1 cellular context compared by ENCODE assay signal in the genomic region with DNA sequence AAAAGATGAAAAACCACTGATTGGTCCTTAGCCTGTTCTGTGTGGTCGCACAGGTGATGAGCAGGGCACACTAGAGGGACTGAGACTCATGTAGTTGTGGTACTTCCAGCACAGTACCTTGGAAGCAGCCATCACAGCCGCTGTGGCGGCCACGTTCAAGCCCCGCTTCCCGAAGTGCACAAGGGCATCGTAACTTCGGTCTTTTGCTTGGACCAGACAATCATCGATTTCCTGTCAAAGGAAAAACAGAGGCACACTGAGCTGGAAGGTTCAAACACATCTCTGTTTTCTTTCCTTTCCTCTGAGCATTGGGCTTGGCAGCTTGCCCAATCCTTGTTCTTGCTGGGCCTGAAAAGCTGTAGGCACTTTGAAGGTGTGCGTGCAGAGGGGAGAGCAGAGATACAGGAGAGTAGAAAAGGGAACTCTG.
TF ChIP-seq lines count a peak whose summit lies in the region.

No MANE protein-coding gene starts in this region.

TF ChIP-seq in HepG2, 621 proteins besides CTCF, POLR2A, EP300 and RAD21 (continued from another document and continues in another):
- TF ChIP-seq JDP2 (CRISPR knock-in tag; IDR thresholded peaks at IDR 0.05; ENCODE audit: borderline replicate concordance): no peak
- TF ChIP-seq SAP130 (CRISPR knock-in tag; IDR thresholded peaks at IDR 0.05; ENCODE audit: low read depth): peak; percentile 69; the same call in 1 of the 2 replicates
- TF ChIP-seq ZNF567 (CRISPR knock-in tag; IDR thresholded peaks at IDR 0.05; ENCODE audit: borderline replicate concordance): no peak
- TF ChIP-seq, protein P1, sequence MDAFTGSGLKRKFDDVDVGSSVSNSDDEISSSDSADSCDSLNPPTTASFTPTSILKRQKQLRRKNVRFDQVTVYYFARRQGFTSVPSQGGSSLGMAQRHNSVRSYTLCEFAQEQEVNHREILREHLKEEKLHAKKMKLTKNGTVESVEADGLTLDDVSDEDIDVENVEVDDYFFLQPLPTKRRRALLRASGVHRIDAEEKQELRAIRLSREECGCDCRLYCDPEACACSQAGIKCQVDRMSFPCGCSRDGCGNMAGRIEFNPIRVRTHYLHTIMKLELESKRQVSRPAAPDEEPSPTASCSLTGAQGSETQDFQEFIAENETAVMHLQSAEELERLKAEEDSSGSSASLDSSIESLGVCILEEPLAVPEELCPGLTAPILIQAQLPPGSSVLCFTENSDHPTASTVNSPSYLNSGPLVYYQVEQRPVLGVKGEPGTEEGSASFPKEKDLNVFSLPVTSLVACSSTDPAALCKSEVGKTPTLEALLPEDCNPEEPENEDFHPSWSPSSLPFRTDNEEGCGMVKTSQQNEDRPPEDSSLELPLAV (CRISPR knock-in tag; conservative IDR thresholded peaks at IDR 0.05; ENCODE audit: low read depth): no peak
- TF ChIP-seq FOXK1 (CRISPR knock-in tag; IDR thresholded peaks at IDR 0.05; ENCODE audit: borderline replicate concordance, low read depth): peak; percentile 70; the same call in 1 of the 2 replicates
- TF ChIP-seq, protein P2, sequence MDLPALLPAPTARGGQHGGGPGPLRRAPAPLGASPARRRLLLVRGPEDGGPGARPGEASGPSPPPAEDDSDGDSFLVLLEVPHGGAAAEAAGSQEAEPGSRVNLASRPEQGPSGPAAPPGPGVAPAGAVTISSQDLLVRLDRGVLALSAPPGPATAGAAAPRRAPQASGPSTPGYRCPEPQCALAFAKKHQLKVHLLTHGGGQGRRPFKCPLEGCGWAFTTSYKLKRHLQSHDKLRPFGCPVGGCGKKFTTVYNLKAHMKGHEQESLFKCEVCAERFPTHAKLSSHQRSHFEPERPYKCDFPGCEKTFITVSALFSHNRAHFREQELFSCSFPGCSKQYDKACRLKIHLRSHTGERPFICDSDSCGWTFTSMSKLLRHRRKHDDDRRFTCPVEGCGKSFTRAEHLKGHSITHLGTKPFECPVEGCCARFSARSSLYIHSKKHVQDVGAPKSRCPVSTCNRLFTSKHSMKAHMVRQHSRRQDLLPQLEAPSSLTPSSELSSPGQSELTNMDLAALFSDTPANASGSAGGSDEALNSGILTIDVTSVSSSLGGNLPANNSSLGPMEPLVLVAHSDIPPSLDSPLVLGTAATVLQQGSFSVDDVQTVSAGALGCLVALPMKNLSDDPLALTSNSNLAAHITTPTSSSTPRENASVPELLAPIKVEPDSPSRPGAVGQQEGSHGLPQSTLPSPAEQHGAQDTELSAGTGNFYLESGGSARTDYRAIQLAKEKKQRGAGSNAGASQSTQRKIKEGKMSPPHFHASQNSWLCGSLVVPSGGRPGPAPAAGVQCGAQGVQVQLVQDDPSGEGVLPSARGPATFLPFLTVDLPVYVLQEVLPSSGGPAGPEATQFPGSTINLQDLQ (CRISPR knock-in tag; IDR thresholded peaks at IDR 0.05): no peak
- TF ChIP-seq ZSCAN20 (CRISPR knock-in tag; IDR thresholded peaks at IDR 0.05; ENCODE audit: borderline replicate concordance): no peak
- TF ChIP-seq, protein P3, sequence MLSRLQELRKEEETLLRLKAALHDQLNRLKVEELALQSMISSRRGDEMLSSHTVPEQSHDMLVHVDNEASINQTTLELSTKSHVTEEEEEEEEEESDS (CRISPR knock-in tag; IDR thresholded peaks at IDR 0.05; ENCODE audit: borderline replicate concordance): no peak
- TF ChIP-seq ZNF180 (CRISPR knock-in tag; IDR thresholded peaks at IDR 0.05; ENCODE audit: borderline replicate concordance, low read depth): no peak
- TF ChIP-seq POLR2AphosphoS2 (IDR thresholded peaks at IDR 0.05; ENCODE audit: low read depth, low read length): no peak
- TF ChIP-seq CHD2 (IDR thresholded peaks at IDR 0.05; ENCODE audit: low read depth, low read length): no peak
- TF ChIP-seq RORA (CRISPR knock-in tag; IDR thresholded peaks at IDR 0.05): no peak
- peak; percentile 57; the same call in 1 of the 2 replicates for TF ChIP-seq ZNF746 (CRISPR knock-in tag; IDR thresholded peaks at IDR 0.05)
- no peak for TF ChIP-seq ZNF326 (CRISPR knock-in tag; IDR thresholded peaks at IDR 0.05; ENCODE audit: borderline replicate concordance)
- TF ChIP-seq ZNF17 (CRISPR knock-in tag; IDR thresholded peaks at IDR 0.05): no peak
- TF ChIP-seq PHF5A (CRISPR knock-in tag; IDR thresholded peaks at IDR 0.05; ENCODE audit: low read depth, unreplicated experiment): no peak
- no peak for TF ChIP-seq SSRP1 (CRISPR knock-in tag; IDR thresholded peaks at IDR 0.05)
- TF ChIP-seq RXRA (CRISPR knock-in tag; IDR thresholded peaks at IDR 0.05): peak; percentile 61; the same call in 1 of the 2 replicates
- TF ChIP-seq YEATS2 (CRISPR knock-in tag; IDR thresholded peaks at IDR 0.05; ENCODE audit: borderline replicate concordance): peak; percentile 18; the same call in 1 of the 2 replicates
- no peak for TF ChIP-seq ZNF225 (CRISPR knock-in tag; IDR thresholded peaks at IDR 0.05)
- no peak for TF ChIP-seq KAT7 (CRISPR knock-in tag; IDR thresholded peaks at IDR 0.05; ENCODE audit: borderline replicate concordance)
- TF ChIP-seq, protein P4, sequence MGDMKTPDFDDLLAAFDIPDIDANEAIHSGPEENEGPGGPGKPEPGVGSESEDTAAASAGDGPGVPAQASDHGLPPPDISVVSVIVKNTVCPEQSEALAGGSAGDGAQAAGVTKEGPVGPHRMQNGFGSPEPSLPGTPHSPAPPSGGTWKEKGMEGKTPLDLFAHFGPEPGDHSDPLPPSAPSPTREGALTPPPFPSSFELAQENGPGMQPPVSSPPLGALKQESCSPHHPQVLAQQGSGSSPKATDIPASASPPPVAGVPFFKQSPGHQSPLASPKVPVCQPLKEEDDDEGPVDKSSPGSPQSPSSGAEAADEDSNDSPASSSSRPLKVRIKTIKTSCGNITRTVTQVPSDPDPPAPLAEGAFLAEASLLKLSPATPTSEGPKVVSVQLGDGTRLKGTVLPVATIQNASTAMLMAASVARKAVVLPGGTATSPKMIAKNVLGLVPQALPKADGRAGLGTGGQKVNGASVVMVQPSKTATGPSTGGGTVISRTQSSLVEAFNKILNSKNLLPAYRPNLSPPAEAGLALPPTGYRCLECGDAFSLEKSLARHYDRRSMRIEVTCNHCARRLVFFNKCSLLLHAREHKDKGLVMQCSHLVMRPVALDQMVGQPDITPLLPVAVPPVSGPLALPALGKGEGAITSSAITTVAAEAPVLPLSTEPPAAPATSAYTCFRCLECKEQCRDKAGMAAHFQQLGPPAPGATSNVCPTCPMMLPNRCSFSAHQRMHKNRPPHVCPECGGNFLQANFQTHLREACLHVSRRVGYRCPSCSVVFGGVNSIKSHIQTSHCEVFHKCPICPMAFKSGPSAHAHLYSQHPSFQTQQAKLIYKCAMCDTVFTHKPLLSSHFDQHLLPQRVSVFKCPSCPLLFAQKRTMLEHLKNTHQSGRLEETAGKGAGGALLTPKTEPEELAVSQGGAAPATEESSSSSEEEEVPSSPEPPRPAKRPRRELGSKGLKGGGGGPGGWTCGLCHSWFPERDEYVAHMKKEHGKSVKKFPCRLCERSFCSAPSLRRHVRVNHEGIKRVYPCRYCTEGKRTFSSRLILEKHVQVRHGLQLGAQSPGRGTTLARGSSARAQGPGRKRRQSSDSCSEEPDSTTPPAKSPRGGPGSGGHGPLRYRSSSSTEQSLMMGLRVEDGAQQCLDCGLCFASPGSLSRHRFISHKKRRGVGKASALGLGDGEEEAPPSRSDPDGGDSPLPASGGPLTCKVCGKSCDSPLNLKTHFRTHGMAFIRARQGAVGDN (CRISPR knock-in tag; IDR thresholded peaks at IDR 0.05): peak; percentile 66
- no peak for TF ChIP-seq HCFC1 (IDR thresholded peaks at IDR 0.05; ENCODE audit: low read depth, low read length)
- TF ChIP-seq, protein P5, sequence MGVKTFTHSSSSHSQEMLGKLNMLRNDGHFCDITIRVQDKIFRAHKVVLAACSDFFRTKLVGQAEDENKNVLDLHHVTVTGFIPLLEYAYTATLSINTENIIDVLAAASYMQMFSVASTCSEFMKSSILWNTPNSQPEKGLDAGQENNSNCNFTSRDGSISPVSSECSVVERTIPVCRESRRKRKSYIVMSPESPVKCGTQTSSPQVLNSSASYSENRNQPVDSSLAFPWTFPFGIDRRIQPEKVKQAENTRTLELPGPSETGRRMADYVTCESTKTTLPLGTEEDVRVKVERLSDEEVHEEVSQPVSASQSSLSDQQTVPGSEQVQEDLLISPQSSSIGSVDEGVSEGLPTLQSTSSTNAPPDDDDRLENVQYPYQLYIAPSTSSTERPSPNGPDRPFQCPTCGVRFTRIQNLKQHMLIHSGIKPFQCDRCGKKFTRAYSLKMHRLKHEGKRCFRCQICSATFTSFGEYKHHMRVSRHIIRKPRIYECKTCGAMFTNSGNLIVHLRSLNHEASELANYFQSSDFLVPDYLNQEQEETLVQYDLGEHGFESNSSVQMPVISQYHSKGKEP (CRISPR knock-in tag; IDR thresholded peaks at IDR 0.05): no peak
- TF ChIP-seq, protein P6, sequence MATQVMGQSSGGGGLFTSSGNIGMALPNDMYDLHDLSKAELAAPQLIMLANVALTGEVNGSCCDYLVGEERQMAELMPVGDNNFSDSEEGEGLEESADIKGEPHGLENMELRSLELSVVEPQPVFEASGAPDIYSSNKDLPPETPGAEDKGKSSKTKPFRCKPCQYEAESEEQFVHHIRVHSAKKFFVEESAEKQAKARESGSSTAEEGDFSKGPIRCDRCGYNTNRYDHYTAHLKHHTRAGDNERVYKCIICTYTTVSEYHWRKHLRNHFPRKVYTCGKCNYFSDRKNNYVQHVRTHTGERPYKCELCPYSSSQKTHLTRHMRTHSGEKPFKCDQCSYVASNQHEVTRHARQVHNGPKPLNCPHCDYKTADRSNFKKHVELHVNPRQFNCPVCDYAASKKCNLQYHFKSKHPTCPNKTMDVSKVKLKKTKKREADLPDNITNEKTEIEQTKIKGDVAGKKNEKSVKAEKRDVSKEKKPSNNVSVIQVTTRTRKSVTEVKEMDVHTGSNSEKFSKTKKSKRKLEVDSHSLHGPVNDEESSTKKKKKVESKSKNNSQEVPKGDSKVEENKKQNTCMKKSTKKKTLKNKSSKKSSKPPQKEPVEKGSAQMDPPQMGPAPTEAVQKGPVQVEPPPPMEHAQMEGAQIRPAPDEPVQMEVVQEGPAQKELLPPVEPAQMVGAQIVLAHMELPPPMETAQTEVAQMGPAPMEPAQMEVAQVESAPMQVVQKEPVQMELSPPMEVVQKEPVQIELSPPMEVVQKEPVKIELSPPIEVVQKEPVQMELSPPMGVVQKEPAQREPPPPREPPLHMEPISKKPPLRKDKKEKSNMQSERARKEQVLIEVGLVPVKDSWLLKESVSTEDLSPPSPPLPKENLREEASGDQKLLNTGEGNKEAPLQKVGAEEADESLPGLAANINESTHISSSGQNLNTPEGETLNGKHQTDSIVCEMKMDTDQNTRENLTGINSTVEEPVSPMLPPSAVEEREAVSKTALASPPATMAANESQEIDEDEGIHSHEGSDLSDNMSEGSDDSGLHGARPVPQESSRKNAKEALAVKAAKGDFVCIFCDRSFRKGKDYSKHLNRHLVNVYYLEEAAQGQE (IDR thresholded peaks at IDR 0.05; ENCODE audit: borderline replicate concordance in 1 of 2, low read depth in 1 of 2, low read length in 2 of 2): no peak
- peak; percentile 51; the same call in 1 of the 2 replicates for TF ChIP-seq PPARG (CRISPR knock-in tag; conservative IDR thresholded peaks at IDR 0.05)
- TF ChIP-seq RARG (CRISPR knock-in tag; IDR thresholded peaks at IDR 0.05; ENCODE audit: low read depth): no peak
- TF ChIP-seq, protein P7, sequence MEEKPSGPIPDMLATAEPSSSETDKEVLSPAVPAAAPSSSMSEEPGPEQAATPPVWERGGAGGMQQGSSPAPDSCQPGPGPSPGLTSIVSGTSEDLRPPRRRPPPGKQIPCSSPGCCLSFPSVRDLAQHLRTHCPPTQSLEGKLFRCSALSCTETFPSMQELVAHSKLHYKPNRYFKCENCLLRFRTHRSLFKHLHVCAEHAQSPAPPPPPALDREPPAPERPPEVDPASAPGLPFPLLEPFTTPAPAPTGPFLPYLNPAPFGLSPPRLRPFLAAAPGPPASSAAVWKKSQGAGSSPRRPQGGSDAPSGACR (CRISPR knock-in tag; IDR thresholded peaks at IDR 0.05): no peak
- TF ChIP-seq, protein P8, sequence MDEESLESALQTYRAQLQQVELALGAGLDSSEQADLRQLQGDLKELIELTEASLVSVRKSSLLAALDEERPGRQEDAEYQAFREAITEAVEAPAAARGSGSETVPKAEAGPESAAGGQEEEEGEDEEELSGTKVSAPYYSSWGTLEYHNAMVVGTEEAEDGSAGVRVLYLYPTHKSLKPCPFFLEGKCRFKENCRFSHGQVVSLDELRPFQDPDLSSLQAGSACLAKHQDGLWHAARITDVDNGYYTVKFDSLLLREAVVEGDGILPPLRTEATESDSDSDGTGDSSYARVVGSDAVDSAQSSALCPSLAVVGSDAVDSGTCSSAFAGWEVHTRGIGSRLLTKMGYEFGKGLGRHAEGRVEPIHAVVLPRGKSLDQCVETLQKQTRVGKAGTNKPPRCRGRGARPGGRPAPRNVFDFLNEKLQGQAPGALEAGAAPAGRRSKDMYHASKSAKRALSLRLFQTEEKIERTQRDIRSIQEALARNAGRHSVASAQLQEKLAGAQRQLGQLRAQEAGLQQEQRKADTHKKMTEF (CRISPR knock-in tag; IDR thresholded peaks at IDR 0.05): peak; percentile 61; the same call in 1 of the 2 replicates
